ENCODE assay signal across 21 cellular contexts in genomic region chr10:47044741-47045140, GRCh38.
"Had no signal": no experiment of that assay in that cellular context is flagged by ENCODE, and none has a peak within 500 bp of the region (broad histone marks: within the 10 kb centered on the region; RNA-seq: fewer than 3 reads in every experiment).

No MANE protein-coding gene starts in this region.

- H3K36me3 ChIP-seq: suprapubic skin, transverse colon had no signal

- H3K4me3 ChIP-seq: body of pancreas, suprapubic skin, transverse colon had no signal

- H3K27me3 Mint-ChIP-seq: activated naive CD8-positive, alpha-beta T cell; stimulated activated naive CD8-positive, alpha-beta T cell treated with anti-CD3 and anti-CD28 coated beads, Interleukin-15, amount 100 ng/mL, for 72 hours had no signal

- H3K9me3 Mint-ChIP-seq: nephron; stimulated activated naive CD8-positive, alpha-beta T cell treated with anti-CD3 and anti-CD28 coated beads, Interleukin-15, amount 100 ng/mL, for 72 hours had no signal

- H3K27me3 ChIP-seq: body of pancreas, suprapubic skin, transverse colon had no signal

- H3K27ac ChIP-seq: body of pancreas, suprapubic skin, transverse colon, VCaP had no signal

- H3K36me3 Mint-ChIP-seq: activated naive CD8-positive, alpha-beta T cell had no signal

- H3K4me3 Mint-ChIP-seq: activated naive CD8-positive, alpha-beta T cell; nephron; stimulated activated naive CD8-positive, alpha-beta T cell treated with anti-CD3 and anti-CD28 coated beads, Interleukin-15, amount 100 ng/mL, for 72 hours had no signal

- DNase-seq: activated CD4-positive, alpha-beta T cell treated with anti-CD3 and anti-CD28 coated beads, Interleukin-2, amount 50 U/mL, for 1 hour; activated CD4-positive, CD25-positive, alpha-beta regulatory T cell treated with anti-CD3 and anti-CD28 coated beads, Interleukin-2, amount 50 U/mL, for 72 hours; activated CD8-positive, alpha-beta memory T cell treated with anti-CD3 and anti-CD28 coated beads for 24 hours; activated CD8-positive, alpha-beta memory T cell treated with anti-CD3 and anti-CD28 coated beads, Interleukin-2, amount 50 U/mL, for 48 hours; activated gamma-delta T cell treated with Interleukin-2 at 50 U/mL for 16 hours; activated T-cell treated with anti-CD3 and anti-CD28 coated beads, Interleukin-2, amount 50 U/mL, for 48 hours; amniotic stem cell; foreskin melanocyte; kidney glomerular epithelial cell; mesendoderm; occipital lobe; small intestine; stimulated activated CD4-positive, alpha-beta T cell treated with anti-CD3 and anti-CD28 coated beads, Interleukin-4, amount 100 ng/mL, for 1 hour; stimulated activated naive CD8-positive, alpha-beta T cell treated with anti-CD3 and anti-CD28 coated beads, Interleukin-15, amount 100 ng/mL, for 72 hours; T-helper 2 cell; transverse colon had no signal

- H3K4me1 ChIP-seq: suprapubic skin, transverse colon had no signal

- H3K9me3 ChIP-seq: body of pancreas, suprapubic skin, transverse colon had no signal

- ATAC-seq: body of pancreas; stimulated activated naive CD8-positive, alpha-beta T cell treated with anti-CD3 and anti-CD28 coated beads, Interleukin-15, amount 100 ng/mL, for 72 hours had no signal

- H3K27ac Mint-ChIP-seq: activated naive CD8-positive, alpha-beta T cell had no signal
